Comparison of ENCODE assay signal across 1 cellular context in genomic region chr22:19579880-19580279, GRCh38.
TF ChIP-seq lines count a peak whose summit lies in the region.

No MANE protein-coding gene starts in this region.

TF ChIP-seq in K562, 482 proteins besides CTCF, POLR2A, EP300 and RAD21 (continued from another document and continues in another):
- TF ChIP-seq CBX8 (IDR thresholded peaks at IDR 0.05; ENCODE audit: borderline replicate concordance, extremely low read depth, low read depth, low read length, poor library complexity, severe bottlenecking) (peak; percentile 53), HDAC1 (IDR thresholded peaks at IDR 0.05) (no peak), U2AF2 (optimal IDR thresholded peaks at IDR 0.05; ENCODE audit: low read depth, low read length) (no peak), ZEB2 (IDR thresholded peaks at IDR 0.05) (no peak), FUS (optimal IDR thresholded peaks at IDR 0.05; ENCODE audit: low read depth, low read length) (no peak), BMI1 (IDR thresholded peaks at IDR 0.05; ENCODE audit: low read length) (no peak), SMARCA4 (IDR thresholded peaks at IDR 0.05) (no peak), ZFP1 (CRISPR knock-in tag; IDR thresholded peaks at IDR 0.05) (no peak), UBTF (IDR thresholded peaks at IDR 0.05; ENCODE audit: borderline replicate concordance in 1 of 2, low read depth in 2 of 2, low read length in 2 of 2) (0 out of 4 replicates have a peak, but pooled peaks of 1 of the 2 experiments have one; percentile 47), ZNF316 (IDR thresholded peaks at IDR 0.05) (no peak), KDM5B (IDR thresholded peaks at IDR 0.05; ENCODE audit: insufficient replicate concordance, low read depth, low read length) (no peak), HIVEP1 (CRISPR knock-in tag; IDR thresholded peaks at IDR 0.05) (no peak; the same call in 1 of the 2 replicates), LARP7 (IDR thresholded peaks at IDR 0.05) (no peak), E2F4 (CRISPR knock-in tag; IDR thresholded peaks at IDR 0.05; ENCODE audit: low read depth) (0 out of 2 replicates have a peak, but pooled peaks have one; percentile 47), PCBP2 (IDR thresholded peaks at IDR 0.05; ENCODE audit: low read depth, low read length, poor library complexity, severe bottlenecking) (no peak), ZFP91 (CRISPR knock-in tag; IDR thresholded peaks at IDR 0.05) (0 out of 2 replicates have a peak, but pooled peaks have one; percentile 24), KLF6 (CRISPR knock-in tag; IDR thresholded peaks at IDR 0.05; ENCODE audit: borderline replicate concordance) (no peak), CEBPG (CRISPR knock-in tag; IDR thresholded peaks at IDR 0.05) (0 out of 2 replicates have a peak, but pooled peaks have one; percentile 3), CEBPG (tag; conservative IDR thresholded peaks at IDR 0.05 in 1 of 2, IDR thresholded peaks at IDR 0.05 in 1 of 2) (no peak), BCOR (IDR thresholded peaks at IDR 0.05) (no peak), RNF2 (IDR thresholded peaks at IDR 0.05) (no peak), SP2 (IDR thresholded peaks at IDR 0.05; ENCODE audit: extremely low read depth, low read depth, low read length, poor library complexity, severe bottlenecking) (peak; percentile 20), ZKSCAN8 (CRISPR knock-in tag; IDR thresholded peaks at IDR 0.05) (no peak), XRCC3 (IDR thresholded peaks at IDR 0.05) (no peak), TBP (optimal IDR thresholded peaks at IDR 0.05; ENCODE audit: low read depth, low read length) (no peak), CBFB (CRISPR knock-in tag; IDR thresholded peaks at IDR 0.05) (no peak), RBM15 (IDR thresholded peaks at IDR 0.05; ENCODE audit: insufficient read depth, low read length) (no peak), RREB1 (CRISPR knock-in tag; IDR thresholded peaks at IDR 0.05) (0 out of 2 replicates have a peak, but pooled peaks have one; percentile 11), FOXO4 (CRISPR knock-in tag; IDR thresholded peaks at IDR 0.05) (no peak), RBBP5 (IDR thresholded peaks at IDR 0.05; ENCODE audit: borderline replicate concordance, insufficient read depth, low read length, poor library complexity, severe bottlenecking) (peak; percentile 52), HES1 (IDR thresholded peaks at IDR 0.05; ENCODE audit: low read depth) (no peak), ZNF583 (CRISPR knock-in tag; IDR thresholded peaks at IDR 0.05) (no peak; the same call in 1 of the 2 replicates), L3MBTL2 (IDR thresholded peaks at IDR 0.05) (no peak), SIN3B (IDR thresholded peaks at IDR 0.05; ENCODE audit: low read depth) (no peak), NONO (IDR thresholded peaks at IDR 0.05; ENCODE audit: low read depth in 2 of 2, low read length in 1 of 2) (no peak), IRF1 (CRISPR knock-in tag; IDR thresholded peaks at IDR 0.05; ENCODE audit: borderline replicate concordance) (0 out of 2 replicates have a peak, but pooled peaks have one; percentile 13), GATA2 (CRISPR knock-in tag; IDR thresholded peaks at IDR 0.05) (no peak; the same call in 1 of the 2 replicates), PHB (CRISPR knock-in tag; IDR thresholded peaks at IDR 0.05) (no peak), PML (IDR thresholded peaks at IDR 0.05; ENCODE audit: low read length) (no peak), RBM14 (IDR thresholded peaks at IDR 0.05; ENCODE audit: borderline replicate concordance, insufficient read depth, low read depth, low read length) (no peak), PATZ1 (CRISPR knock-in tag; IDR thresholded peaks at IDR 0.05; ENCODE audit: borderline replicate concordance) (no peak), RB1 (IDR thresholded peaks at IDR 0.05; ENCODE audit: low read depth) (no peak), ZBTB49 (CRISPR knock-in tag; IDR thresholded peaks at IDR 0.05; ENCODE audit: borderline replicate concordance) (no peak), MCM5 (IDR thresholded peaks at IDR 0.05; ENCODE audit: low read depth) (no peak)
